In the genomic region with DNA sequence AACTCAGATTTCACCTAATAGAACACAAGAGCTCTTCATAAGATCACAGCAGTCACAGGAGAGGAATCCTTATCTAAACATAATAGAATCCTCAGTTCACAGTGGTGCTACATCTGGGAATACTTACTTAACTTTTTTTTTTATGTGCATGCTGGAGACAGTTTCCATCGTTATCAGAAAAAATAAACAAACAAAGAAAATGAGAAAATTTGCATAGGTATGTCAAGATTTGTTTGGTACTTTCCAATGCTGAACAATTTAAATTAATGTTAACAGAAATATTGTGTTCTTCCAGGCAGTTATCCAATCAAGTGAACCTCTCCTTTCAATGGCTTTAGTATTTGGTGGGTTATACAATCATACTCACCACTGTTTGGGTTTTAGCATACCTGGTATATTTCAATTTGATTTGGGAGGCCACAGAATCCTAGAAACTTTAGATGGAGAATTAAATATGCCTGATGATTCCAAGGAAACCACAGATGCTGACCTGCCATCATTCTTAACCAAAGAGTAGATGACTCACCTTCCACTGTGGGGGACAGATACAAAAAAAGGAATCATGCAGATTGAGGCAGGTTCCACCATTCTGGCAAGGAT, we compare ENCODE assay signal across 12 cellular contexts. TPM values are rescaled to one million over a fixed set of nuclear protein-coding genes. Genes with fewer than 3 reads are reported as not detected.
A peak's percentile ranks its signal among the peaks of the same experiment; 100 is the strongest.
DNase-seq lines count a peak whose midpoint lies in the region; ATAC-seq and TF ChIP-seq lines count a peak whose summit lies in the region.
"Had no signal": no experiment of that assay in that cellular context is flagged by ENCODE, and none has a peak within 500 bp of the region (broad histone marks: within the 10 kb centered on the region; RNA-seq: fewer than 3 reads in every experiment).

No MANE protein-coding gene starts in this region.

- H3K4me3 ChIP-seq in naive thymus-derived CD4-positive, alpha-beta T cell (ENCODE audit: low read length) = no peak overlapping the region
- H3K4me3 ChIP-seq in HAP-1 = no peak overlapping the region

- TF ChIP-seq CTCF in chondrocyte (IDR thresholded peaks at IDR 0.05) (no peak), mesothelial cell of epicardium (IDR thresholded peaks at IDR 0.05; ENCODE audit: unreplicated experiment) (no peak)

- no peaks in the 10 kb centered on the region for H3K4me1 ChIP-seq in naive thymus-derived CD4-positive, alpha-beta T cell (ENCODE audit: control insufficient read depth in 2 of 2, insufficient read depth in 2 of 2, low read length in 2 of 2)
- no peaks in the 10 kb centered on the region for H3K4me1 ChIP-seq in HAP-1

- no peaks in the 10 kb centered on the region for H3K9me3 ChIP-seq in naive thymus-derived CD4-positive, alpha-beta T cell (ENCODE audit: control insufficient read depth in 2 of 3, low read length in 3 of 3)
- H3K9me3 ChIP-seq in HAP-1 = no peaks in the 10 kb centered on the region

- H3K9me3 Mint-ChIP-seq in chondrocyte (ENCODE audit: low read depth) = no peaks in the 10 kb centered on the region
- no peaks in the 10 kb centered on the region for H3K9me3 Mint-ChIP-seq in mesothelial cell of epicardium
- H3K9me3 Mint-ChIP-seq in naive thymus-derived CD4-positive, alpha-beta T cell = no peaks in the 10 kb centered on the region
- H3K9me3 Mint-ChIP-seq: CD4-positive, CD25-positive, alpha-beta regulatory T cell had no signal

- H3K36me3 Mint-ChIP-seq in chondrocyte (ENCODE audit: low read depth) (no peaks in the 10 kb centered on the region), mesothelial cell of epicardium (no peaks in the 10 kb centered on the region)
- peaks cover 0 to 71% (median 44%) of the 10 kb centered on the region in 5 donors for H3K36me3 Mint-ChIP-seq in naive thymus-derived CD4-positive, alpha-beta T cell

- H3K4me3 Mint-ChIP-seq in chondrocyte (ENCODE audit: unreplicated experiment) (no peak overlapping the region), mesothelial cell of epicardium (no peak overlapping the region)
- H3K4me3 Mint-ChIP-seq in naive thymus-derived CD4-positive, alpha-beta T cell = no peak overlapping the region
- H3K4me3 Mint-ChIP-seq: CD4-positive, CD25-positive, alpha-beta regulatory T cell had no signal

- H3K27ac Mint-ChIP-seq in chondrocyte (ENCODE audit: unreplicated experiment) (peak overlapping the region; percentile 42), mesothelial cell of epicardium (peak overlapping the region; percentile 32)
- no peak overlapping the region for H3K27ac Mint-ChIP-seq in naive thymus-derived CD4-positive, alpha-beta T cell

- no peak overlapping the region for H3K27ac ChIP-seq in naive thymus-derived CD4-positive, alpha-beta T cell (ENCODE audit: low read depth, low read length)
- H3K27ac ChIP-seq: epithelial cell of prostate had no signal

- in situ Hi-C loops in KBM-7 (cut with MboI; ENCODE audit: low pct_unique_long_range_greater_than_20kb, low sequenced_read_pairs) (no loop called here), HAP-1 (cut with MboI; ENCODE audit: low sequenced_read_pairs) (no loop called here)

- POLR2A ChIA-PET in naive thymus-derived CD4-positive, alpha-beta T cell (lab: Charles Lee) = no interaction called here

- H3K27me3 Mint-ChIP-seq in chondrocyte (ENCODE audit: low read depth) (no peaks in the 10 kb centered on the region), mesothelial cell of epicardium (ENCODE audit: low read depth) (no peaks in the 10 kb centered on the region)
- H3K27me3 Mint-ChIP-seq in naive thymus-derived CD4-positive, alpha-beta T cell = no peaks in the 10 kb centered on the region

- ATAC-seq in naive thymus-derived CD4-positive, alpha-beta T cell = no peak
- no peak for ATAC-seq in GM18502 (IDR thresholded peaks at IDR 0.05; ENCODE audit: poor library complexity, unreplicated experiment)
- ATAC-seq: left colon had no signal

- DNase-seq in COLO829 (ENCODE audit: low spot score) (peak; percentile 25), NCI-H1048 (lab: John Stamatoyannopoulos, UW) (peak; percentile 82), chondrocyte (ENCODE audit: low spot score) (no peak), mesothelial cell of epicardium (ENCODE audit: low spot score in 2 of 2, unreplicated experiment in 2 of 2) (no peak), KBM-7 (no peak), HAP-1 (ENCODE audit: low spot score in 2 of 2) (no peak)
- no peak for DNase-seq in naive thymus-derived CD4-positive, alpha-beta T cell
- DNase-seq: activated CD8-positive, alpha-beta memory T cell treated with anti-CD3 and anti-CD28 coated beads, Interleukin-2, amount 50 U/mL, for 4 hours; CD4-positive, CD25-positive, alpha-beta regulatory T cell; left colon had no signal

- intact Hi-C loops in naive thymus-derived CD4-positive, alpha-beta T cell (cut with micrococcal nuclease) = no loop called here

- H3K4me1 Mint-ChIP-seq in chondrocyte (ENCODE audit: low read depth) = peaks cover 15% of the 10 kb centered on the region
- peaks cover 23% of the 10 kb centered on the region for H3K4me1 Mint-ChIP-seq in mesothelial cell of epicardium
- peaks cover 0 to 8% (median 0%) of the 10 kb centered on the region in 7 donors for H3K4me1 Mint-ChIP-seq in naive thymus-derived CD4-positive, alpha-beta T cell

- H3K36me3 ChIP-seq in naive thymus-derived CD4-positive, alpha-beta T cell (ENCODE audit: control insufficient read depth in 2 of 3, insufficient read depth in 3 of 3, low read length in 3 of 3) = peaks cover 0 to 7% (median 0%) of the 10 kb centered on the region in 3 experiments
- H3K36me3 ChIP-seq in HAP-1 (replicated peaks) = no peaks in the 10 kb centered on the region

- CTCF ChIA-PET in naive thymus-derived CD4-positive, alpha-beta T cell (lab: Charles Lee) = no interaction called here

- H3K27me3 ChIP-seq in naive thymus-derived CD4-positive, alpha-beta T cell (ENCODE audit: control insufficient read depth in 2 of 2, insufficient read depth in 2 of 2, low read length in 2 of 2) = no peaks in the 10 kb centered on the region
- no peaks in the 10 kb centered on the region; the same call in 1 of the 2 replicates for H3K27me3 ChIP-seq in HAP-1 (ENCODE audit: low read depth)

RNA-seq across cellular contexts. Expression of a gene that starts 6.4 kb away (rescaled TPM):
- 0.89 to 1.0 TPM (median 0.92 TPM) in 3 replicates for total RNA-seq in chondrocyte
- 0.90 to 1.8 TPM (median 1.5 TPM) in 3 replicates for total RNA-seq in mesothelial cell of epicardium
- 10 to 100 TPM in 2 of 5 experiments, 1 to 10 TPM in 2, under 1 TPM in 1; 0.75 to 17.5 (median 8.9) TPM for total RNA-seq in naive thymus-derived CD4-positive, alpha-beta T cell
- under 1 TPM; 0.39 to 0.46 TPM for polyA plus RNA-seq in naive thymus-derived CD4-positive, alpha-beta T cell

Comparison
In these comparisons a context has a peak if more than half of its experiments do, and no peak if none do; other contexts are left out.
1. DNase-seq: peak in COLO829 (single experiment) and NCI-H1048 (single experiment); none in chondrocyte (single experiment), mesothelial cell of epicardium (0 of 2), KBM-7 (single experiment), naive thymus-derived CD4-positive, alpha-beta T cell (0 of 9) and HAP-1 (0 of 2).
2. H3K27ac Mint-ChIP-seq: peak in chondrocyte (single experiment) and mesothelial cell of epicardium (single experiment); none in naive thymus-derived CD4-positive, alpha-beta T cell (0 of 9).